ENCODE assay signal across 11 cellular contexts in genomic region chr3:165895919-165896318, GRCh38. TPM values are rescaled to one million over a fixed set of nuclear protein-coding genes. Genes with fewer than 3 reads are reported as not detected.
DNase-seq lines count a peak whose midpoint lies in the region; ATAC-seq and TF ChIP-seq lines count a peak whose summit lies in the region.
"Had no signal": no experiment of that assay in that cellular context is flagged by ENCODE, and none has a peak within 500 bp of the region (broad histone marks: within the 10 kb centered on the region; RNA-seq: fewer than 3 reads in every experiment).

No MANE protein-coding gene starts in this region.

- no peak overlapping the region for H3K27ac Mint-ChIP-seq in neural progenitor cell
- H3K27ac Mint-ChIP-seq: T-helper 1 cell treated with Interleukin-12 subunit alpha and Interleukin-12 subunit beta and Interleukin-4 antibody, amounts not matched to agents 30 μg/mL and 1 μg/mL, for 36 hours had no signal

- H3K36me3 ChIP-seq in neural progenitor cell, result no peaks in the 10 kb centered on the region

- H3K27ac ChIP-seq in neural progenitor cell, result no peak overlapping the region

- no peaks in the 10 kb centered on the region for H3K79me2 ChIP-seq in neural progenitor cell (ENCODE audit: low read depth)

- ATAC-seq in GM19467 (IDR thresholded peaks at IDR 0.05; ENCODE audit: unreplicated experiment), result no peak
- no peak for ATAC-seq in GM21423 (IDR thresholded peaks at IDR 0.05; ENCODE audit: unreplicated experiment)

- H3F3A ChIP-seq in neural progenitor cell (ENCODE audit: low read depth), result no peaks in the 10 kb centered on the region

- in situ Hi-C loops in astrocyte of the cerebellum (cut with HindIII; ENCODE audit: low sequenced_read_pairs), result no loop called here

- TF ChIP-seq CTCF in NB4 (IDR thresholded peaks at IDR 0.05; ENCODE audit: low read depth, low read length) (peak; percentile 53), astrocyte of the cerebellum (IDR thresholded peaks at IDR 0.05; ENCODE audit: low read depth, low read length, missing control alignments) (peak; percentile 37), neural progenitor cell (IDR thresholded peaks at IDR 0.05) (peak; percentile 74)

- no peaks in the 10 kb centered on the region for H3K27me3 ChIP-seq in neural progenitor cell

- H3K9me3 ChIP-seq in neural progenitor cell (ENCODE audit: low read depth), result no peaks in the 10 kb centered on the region

- H4K20me1 ChIP-seq in neural progenitor cell (ENCODE audit: low read depth), result no peaks in the 10 kb centered on the region

- no peak overlapping the region for H3K9ac ChIP-seq in neural progenitor cell

- H3K9me3 Mint-ChIP-seq in neural progenitor cell, result no peaks in the 10 kb centered on the region
- H3K9me3 Mint-ChIP-seq: T-helper 1 cell treated with Interleukin-12 subunit alpha and Interleukin-12 subunit beta and Interleukin-4 antibody, amounts not matched to agents 30 μg/mL and 1 μg/mL, for 36 hours had no signal

- no peak overlapping the region for H3K4me2 ChIP-seq in neural progenitor cell

- H3K4me3 Mint-ChIP-seq in neural progenitor cell, result no peak overlapping the region
- H3K4me3 Mint-ChIP-seq: naive B cell; T-helper 1 cell treated with Interleukin-12 subunit alpha and Interleukin-12 subunit beta and Interleukin-4 antibody, amounts not matched to agents 30 μg/mL and 1 μg/mL, for 36 hours had no signal

- H3K4me1 Mint-ChIP-seq in neural progenitor cell, result no peaks in the 10 kb centered on the region
- H3K4me1 Mint-ChIP-seq: naive B cell had no signal

- H3K27me3 Mint-ChIP-seq in neural progenitor cell (ENCODE audit: insufficient read depth, low read depth), result no peaks in the 10 kb centered on the region
- H3K27me3 Mint-ChIP-seq: naive B cell had no signal

- H2AFZ ChIP-seq in neural progenitor cell (replicated peaks), result no peak overlapping the region

- H3K36me3 Mint-ChIP-seq in neural progenitor cell, result no peaks in the 10 kb centered on the region
- H3K36me3 Mint-ChIP-seq: naive B cell had no signal

- H3K4me3 ChIP-seq in NB4 (ENCODE audit: low read depth, low read length) (no peak overlapping the region), astrocyte of the cerebellum (ENCODE audit: low read depth, low read length) (no peak overlapping the region), neural progenitor cell (no peak overlapping the region)

- H3K4me1 ChIP-seq in neural progenitor cell, result no peaks in the 10 kb centered on the region

- TF ChIP-seq POLR2A in NB4 (IDR thresholded peaks at IDR 0.05; ENCODE audit: extremely low read depth, insufficient read length), result no peak

- DNase-seq in NCI-H345 (lab: John Stamatoyannopoulos, UW) (peak; percentile 12), NCI-H345 treated with DMSO at 0.1 percent for 48 hours (lab: John Stamatoyannopoulos, UW; ENCODE audit: unreplicated experiment) (no peak), NB4 (ENCODE audit: low read depth) (peak; percentile 45), astrocyte of the cerebellum (ENCODE audit: low read depth) (no peak), neural progenitor cell (ENCODE audit: low spot score) (peak; percentile 90), mesenteric fat pad (ENCODE audit: low spot score) (no peak)
- DNase-seq: activated naive CD4-positive, alpha-beta T cell; naive B cell had no signal

RNA-seq across cellular contexts. Expression of gene BCHE, which starts 58.7 kb away (rescaled TPM):
- total RNA-seq in neural progenitor cell (ENCODE audit: low replicate concordance) (8.6 and 15.2 TPM in 2 replicates), mesenteric fat pad (4.1 TPM)

Comparison
In these comparisons a context has a peak if more than half of its experiments do, and no peak if none do; other contexts are left out.
1. DNase-seq: peak in NCI-H345 (single experiment), NB4 (single experiment) and neural progenitor cell (single experiment); none in NCI-H345 treated with DMSO at 0.1 percent for 48 hours (single experiment), astrocyte of the cerebellum (single experiment) and mesenteric fat pad (single experiment).
2. Peak in every context shown above with its lines, with median percentiles within 50 percentile points of each other: CTCF ChIP-seq.